ENCODE assay signal across 10 cellular contexts in the genomic region with DNA sequence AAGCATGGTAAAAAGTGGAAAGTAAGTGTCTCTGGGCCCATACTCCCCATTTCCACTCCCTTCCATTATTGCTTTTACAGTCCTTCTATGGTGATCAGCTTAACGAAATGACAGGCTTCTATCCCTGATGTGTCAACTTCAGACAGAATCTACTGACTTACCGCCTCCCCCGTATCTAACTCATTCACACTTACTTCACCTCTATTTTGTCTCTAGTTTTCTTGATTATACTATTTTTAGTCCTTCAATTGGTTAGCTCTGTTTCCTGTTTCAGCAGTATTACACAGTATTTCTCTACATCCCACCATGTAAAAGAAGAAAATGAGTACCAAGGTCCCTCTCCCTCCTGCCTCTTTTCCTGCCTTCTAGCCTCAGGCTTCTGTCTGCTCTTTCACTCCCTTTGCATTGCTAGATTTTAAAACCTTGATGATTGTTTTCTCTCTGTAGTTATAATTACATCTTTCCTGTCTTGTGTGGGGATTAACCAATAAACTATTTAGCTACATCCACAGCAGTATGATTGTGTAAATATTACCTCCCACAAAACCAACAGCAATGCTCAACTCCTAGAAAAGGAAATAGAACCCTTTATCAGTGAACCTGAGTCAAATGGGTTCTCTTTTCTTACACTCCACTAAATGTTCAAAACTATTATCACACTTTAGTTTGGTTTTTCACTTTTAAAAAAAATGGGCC. TPM values are rescaled to one million over a fixed set of nuclear protein-coding genes. Genes with fewer than 3 reads are reported as not detected.
DNase-seq lines count a peak whose midpoint lies in the region; ATAC-seq lines count a peak whose summit lies in the region.
"Had no signal": no experiment of that assay in that cellular context is flagged by ENCODE, and none has a peak within 500 bp of the region (broad histone marks: within the 10 kb centered on the region; RNA-seq: fewer than 3 reads in every experiment).

No MANE protein-coding gene starts in this region.

- H4K20me1 ChIP-seq in GM23248 (ENCODE audit: insufficient read depth), result peaks cover 10% of the 10 kb centered on the region; the same call in 1 of the 2 replicates

- H3K9ac ChIP-seq in GM23248, result no peak overlapping the region

- H3K9me3 Mint-ChIP-seq in activated CD4-positive, alpha-beta T cell treated with anti-CD3 and anti-CD28 coated beads, Interleukin-2, amount 10 ng/mL, durations not matched to agents 7 days and 5 days, result no peaks in the 10 kb centered on the region
- no peaks in the 10 kb centered on the region for H3K9me3 Mint-ChIP-seq in central memory CD8-positive, alpha-beta T cell
- H3K9me3 Mint-ChIP-seq in stimulated activated effector memory CD8-positive, alpha-beta T cell treated with anti-CD3 and anti-CD28 coated beads, Interleukin-12 subunit alpha, Interleukin-12 subunit beta, amount 100 ng/mL, for 72 hours, result no peaks in the 10 kb centered on the region

- POLR2A ChIA-PET in activated CD4-positive, alpha-beta T cell treated with anti-CD3 and anti-CD28 coated beads, Interleukin-2, amount 10 ng/mL, durations not matched to agents 7 days and 5 days (lab: Charles Lee), result interaction anchor here (0.7 kb wide), 1 partner anchor 259 kb away, joined by 4 read pairs; no protein-coding TSS in a partner anchor

- peak; percentile 27 for ATAC-seq in central memory CD8-positive, alpha-beta T cell (replicated peaks; ENCODE audit: extremely low read depth, poor library complexity, severe bottlenecking)
- ATAC-seq in stimulated activated effector memory CD8-positive, alpha-beta T cell treated with anti-CD3 and anti-CD28 coated beads, Interleukin-12 subunit alpha, Interleukin-12 subunit beta, amount 100 ng/mL, for 72 hours, result peak; percentile 94
- ATAC-seq in GM21515 (IDR thresholded peaks at IDR 0.05; ENCODE audit: unreplicated experiment), result no peak

- peaks cover 62% of the 10 kb centered on the region for H3K4me1 Mint-ChIP-seq in activated CD4-positive, alpha-beta T cell treated with anti-CD3 and anti-CD28 coated beads, Interleukin-2, amount 10 ng/mL, durations not matched to agents 7 days and 5 days
- H3K4me1 Mint-ChIP-seq in central memory CD8-positive, alpha-beta T cell, result peaks cover 28% of the 10 kb centered on the region
- peaks cover 41% of the 10 kb centered on the region for H3K4me1 Mint-ChIP-seq in stimulated activated effector memory CD8-positive, alpha-beta T cell treated with anti-CD3 and anti-CD28 coated beads, Interleukin-12 subunit alpha, Interleukin-12 subunit beta, amount 100 ng/mL, for 72 hours

- H3K9me3 ChIP-seq in GM23248 (ENCODE audit: low read depth), result no peaks in the 10 kb centered on the region

- H3K4me1 ChIP-seq in GM23248 (ENCODE audit: insufficient read depth), result peaks cover 39% of the 10 kb centered on the region

- H3K4me3 Mint-ChIP-seq in activated CD4-positive, alpha-beta T cell treated with anti-CD3 and anti-CD28 coated beads, Interleukin-2, amount 10 ng/mL, durations not matched to agents 7 days and 5 days, result peak overlapping the region; percentile 16
- H3K4me3 Mint-ChIP-seq in central memory CD8-positive, alpha-beta T cell, result peak overlapping the region; percentile 19
- H3K4me3 Mint-ChIP-seq in stimulated activated effector memory CD8-positive, alpha-beta T cell treated with anti-CD3 and anti-CD28 coated beads, Interleukin-12 subunit alpha, Interleukin-12 subunit beta, amount 100 ng/mL, for 72 hours, result peak overlapping the region; percentile 36

- 95 to 96% methylated on average over 3 of the region's 3 CpGs for WGBS in GM23248 (ENCODE audit: low coverage in 1 of 2, low lambda C conversion rate in 2 of 2, missing lambda C conversion rate in 2 of 2), 2 experiments

- DNase-seq in activated CD4-positive, alpha-beta T cell treated with anti-CD3 and anti-CD28 coated beads, Interleukin-2, amount 10 ng/mL, durations not matched to agents 7 days and 5 days, result no peak
- DNase-seq in activated CD4-positive, alpha-beta T cell treated with anti-CD3 and anti-CD28 coated beads, Interleukin-2, amount 50 U/mL, for 48 hours, result no peak
- DNase-seq in NCI-H2081 (lab: John Stamatoyannopoulos, UW) (peak; percentile 28 to 69), hypothalamus (lab: John Stamatoyannopoulos, UW) (no peak), GM23248 (no peak)
- DNase-seq in central memory CD8-positive, alpha-beta T cell (ENCODE audit: low spot score in 2 of 2), result no peak
- no peak for DNase-seq in stimulated activated effector memory CD8-positive, alpha-beta T cell treated with anti-CD3 and anti-CD28 coated beads, Interleukin-12 subunit alpha, Interleukin-12 subunit beta, amount 100 ng/mL, for 72 hours (ENCODE audit: low spot score in 2 of 2)
- DNase-seq: activated gamma-delta T cell treated with Interleukin-2 at 50 U/mL for 16 hours, NCI-H2029 had no signal

- peaks cover 7% of the 10 kb centered on the region for H3K36me3 Mint-ChIP-seq in activated CD4-positive, alpha-beta T cell treated with anti-CD3 and anti-CD28 coated beads, Interleukin-2, amount 10 ng/mL, durations not matched to agents 7 days and 5 days (ENCODE audit: low read depth)
- peaks cover 3% of the 10 kb centered on the region for H3K36me3 Mint-ChIP-seq in central memory CD8-positive, alpha-beta T cell (ENCODE audit: insufficient read depth)
- no peaks in the 10 kb centered on the region for H3K36me3 Mint-ChIP-seq in stimulated activated effector memory CD8-positive, alpha-beta T cell treated with anti-CD3 and anti-CD28 coated beads, Interleukin-12 subunit alpha, Interleukin-12 subunit beta, amount 100 ng/mL, for 72 hours

- CTCF ChIA-PET in activated CD4-positive, alpha-beta T cell treated with anti-CD3 and anti-CD28 coated beads, Interleukin-2, amount 10 ng/mL, durations not matched to agents 7 days and 5 days (lab: Charles Lee), result interaction anchor here (0.9 to 2.0 kb wide), 4 partner anchors 12 to 132 kb away, joined by 3 to 7 read pairs (median 3); no protein-coding TSS in a partner anchor

- no peaks in the 10 kb centered on the region for H3K36me3 ChIP-seq in GM23248 (ENCODE audit: low read depth)

- H3K27me3 Mint-ChIP-seq in activated CD4-positive, alpha-beta T cell treated with anti-CD3 and anti-CD28 coated beads, Interleukin-2, amount 10 ng/mL, durations not matched to agents 7 days and 5 days, result no peaks in the 10 kb centered on the region
- H3K27me3 Mint-ChIP-seq in central memory CD8-positive, alpha-beta T cell, result no peaks in the 10 kb centered on the region

- peak overlapping the region; percentile 89 for H3K27ac Mint-ChIP-seq in activated CD4-positive, alpha-beta T cell treated with anti-CD3 and anti-CD28 coated beads, Interleukin-2, amount 10 ng/mL, durations not matched to agents 7 days and 5 days
- H3K27ac Mint-ChIP-seq in central memory CD8-positive, alpha-beta T cell (ENCODE audit: low read depth), result peak overlapping the region; percentile 66
- H3K27ac Mint-ChIP-seq in stimulated activated effector memory CD8-positive, alpha-beta T cell treated with anti-CD3 and anti-CD28 coated beads, Interleukin-12 subunit alpha, Interleukin-12 subunit beta, amount 100 ng/mL, for 72 hours, result peak overlapping the region; percentile 59

- H3K4me3 ChIP-seq in GM23248, result no peak overlapping the region

- no peak overlapping the region for H3K27ac ChIP-seq in GM23248

- in situ Hi-C loops in GM23248 (cut with MboI), result no loop called here

- no peaks in the 10 kb centered on the region for H3K9me2 ChIP-seq in GM23248 (ENCODE audit: insufficient read depth)

- H3K79me2 ChIP-seq in GM23248 (ENCODE audit: insufficient read depth), result peaks cover 88% of the 10 kb centered on the region

- H3F3A ChIP-seq in GM23248 (ENCODE audit: insufficient read depth), result peaks cover 40% of the 10 kb centered on the region

- H2AFZ ChIP-seq in GM23248, result no peak overlapping the region

- no peaks in the 10 kb centered on the region for H3K27me3 ChIP-seq in GM23248 (replicated peaks; ENCODE audit: insufficient read depth)

- no peak overlapping the region for H3K4me2 ChIP-seq in GM23248 (ENCODE audit: unreplicated experiment)

RNA-seq across cellular contexts. Expression of gene GNAQ, which starts 53.4 kb away (rescaled TPM):
- total RNA-seq in activated CD4-positive, alpha-beta T cell treated with anti-CD3 and anti-CD28 coated beads, Interleukin-2, amount 10 ng/mL, durations not matched to agents 7 days and 5 days, result 10 to 100 TPM; 28.1 to 31.8 TPM
- total RNA-seq in GM23248 (2014; rRNA removed; shearing (Covaris generic)), result 32.7 and 41.0 TPM in 2 replicates
- polyA plus RNA-seq in GM23248 (2016; fragmentation: Nextera tagmentation; extraction: Ambion mirVana), result 11.1 and 11.5 TPM in 2 replicates

Comparison
In these comparisons a context has a peak if more than half of its experiments do, and no peak if none do; other contexts are left out.
1. DNase-seq: peak in NCI-H2081 (2 of 2); none in activated CD4-positive, alpha-beta T cell treated with anti-CD3 and anti-CD28 coated beads, Interleukin-2, amount 10 ng/mL, durations not matched to agents 7 days and 5 days (single experiment), activated CD4-positive, alpha-beta T cell treated with anti-CD3 and anti-CD28 coated beads, Interleukin-2, amount 50 U/mL, for 48 hours (0 of 2), central memory CD8-positive, alpha-beta T cell (0 of 2), stimulated activated effector memory CD8-positive, alpha-beta T cell treated with anti-CD3 and anti-CD28 coated beads, Interleukin-12 subunit alpha, Interleukin-12 subunit beta, amount 100 ng/mL, for 72 hours (0 of 2), hypothalamus (0 of 51) and GM23248 (single experiment).
2. Peak in every context shown above with its lines, with median percentiles within 50 percentile points of each other: H3K27ac Mint-ChIP-seq and H3K4me3 Mint-ChIP-seq.